ENCODE assay signal across 8 cellular contexts in genomic region chr2:48448274-48449061, GRCh38. TPM values are rescaled to one million over a fixed set of nuclear protein-coding genes. Genes with fewer than 3 reads are reported as not detected.
DNase-seq lines count a peak whose midpoint lies in the region; TF ChIP-seq lines count a peak whose summit lies in the region.

No MANE protein-coding gene starts in this region.

- H3K27ac Mint-ChIP-seq in progenitor cell of endocrine pancreas = peak overlapping the region; percentile 67

- H3K4me1 Mint-ChIP-seq in progenitor cell of endocrine pancreas (ENCODE audit: low read depth) = peaks cover 32% of the 10 kb centered on the region

- H3K27me3 Mint-ChIP-seq in progenitor cell of endocrine pancreas = no peaks in the 10 kb centered on the region

- peak overlapping the region in 54 of 59 donors; percentile 13 to 98 (median 68) for H3K27ac ChIP-seq in dorsolateral prefrontal cortex

- intact Hi-C loops in dorsolateral prefrontal cortex (cut with DNase I) = no loop called here

- no peaks in the 10 kb centered on the region for H3K9me3 Mint-ChIP-seq in progenitor cell of endocrine pancreas (ENCODE audit: low read depth)

- H3K4me3 Mint-ChIP-seq in progenitor cell of endocrine pancreas (ENCODE audit: low read depth) = no peak overlapping the region

- peaks cover 5% of the 10 kb centered on the region for H3K36me3 Mint-ChIP-seq in progenitor cell of endocrine pancreas (ENCODE audit: insufficient read depth)

- TF ChIP-seq CTCF in GM12865 (IDR thresholded peaks at IDR 0.05; ENCODE audit: insufficient read depth, low read depth, low read length, missing control alignments) = no peak
- TF ChIP-seq CTCF in dorsolateral prefrontal cortex (IDR thresholded peaks at IDR 0.05 in 54 of 56, conservative IDR thresholded peaks at IDR 0.05 in 2 of 56; ENCODE audit: low read depth in 1 of 56, partially characterized antibody in 56 of 56) = no peak
- no peak for TF ChIP-seq CTCF in progenitor cell of endocrine pancreas (IDR thresholded peaks at IDR 0.05; ENCODE audit: unreplicated experiment)

- H3K4me3 ChIP-seq in GM12865 (ENCODE audit: low read depth, low read length) = peak overlapping the region; percentile 46
- H3K4me3 ChIP-seq in dorsolateral prefrontal cortex = peak overlapping the region in 6 of 59 donors; percentile 0 to 17 (median 6)

- DNase-seq in GM12865 (ENCODE audit: low read depth) = peak; percentile 70
- DNase-seq in HCEC 1CT = peak; percentile 87
- DNase-seq in NCI-H774 (lab: John Stamatoyannopoulos, UW) = peak; percentile 8
- no peak for DNase-seq in dorsolateral prefrontal cortex
- no peak for DNase-seq in progenitor cell of endocrine pancreas (ENCODE audit: low spot score, unreplicated experiment)
- no peak for DNase-seq in NCI-H1092 (lab: John Stamatoyannopoulos, UW)
- DNase-seq in NCI-H1105 (lab: John Stamatoyannopoulos, UW) = no peak
- DNase-seq in amniotic stem cell (lab: John Stamatoyannopoulos, UW) = no peak

- H3K27me3 ChIP-seq in dorsolateral prefrontal cortex = no peaks in the 10 kb centered on the region

RNA-seq across cellular contexts. Expression of gene PPP1R21, which starts 7.9 kb away (rescaled TPM):
- total RNA-seq in dorsolateral prefrontal cortex = 10 to 100 TPM; 38.9 to 78.2 (median 60.3) TPM
- 35.1 and 39.2 TPM in 2 replicates for total RNA-seq in progenitor cell of endocrine pancreas

Comparison
In these comparisons a context has a peak if more than half of its experiments do, and no peak if none do; other contexts are left out.
1. DNase-seq: peak in GM12865 (single experiment), HCEC 1CT (single experiment) and NCI-H774 (single experiment); none in dorsolateral prefrontal cortex (0 of 10), progenitor cell of endocrine pancreas (single experiment), NCI-H1092 (single experiment), NCI-H1105 (single experiment) and amniotic stem cell (single experiment).